Comparison of ENCODE assay signal across 8 cellular contexts in the genomic region with DNA sequence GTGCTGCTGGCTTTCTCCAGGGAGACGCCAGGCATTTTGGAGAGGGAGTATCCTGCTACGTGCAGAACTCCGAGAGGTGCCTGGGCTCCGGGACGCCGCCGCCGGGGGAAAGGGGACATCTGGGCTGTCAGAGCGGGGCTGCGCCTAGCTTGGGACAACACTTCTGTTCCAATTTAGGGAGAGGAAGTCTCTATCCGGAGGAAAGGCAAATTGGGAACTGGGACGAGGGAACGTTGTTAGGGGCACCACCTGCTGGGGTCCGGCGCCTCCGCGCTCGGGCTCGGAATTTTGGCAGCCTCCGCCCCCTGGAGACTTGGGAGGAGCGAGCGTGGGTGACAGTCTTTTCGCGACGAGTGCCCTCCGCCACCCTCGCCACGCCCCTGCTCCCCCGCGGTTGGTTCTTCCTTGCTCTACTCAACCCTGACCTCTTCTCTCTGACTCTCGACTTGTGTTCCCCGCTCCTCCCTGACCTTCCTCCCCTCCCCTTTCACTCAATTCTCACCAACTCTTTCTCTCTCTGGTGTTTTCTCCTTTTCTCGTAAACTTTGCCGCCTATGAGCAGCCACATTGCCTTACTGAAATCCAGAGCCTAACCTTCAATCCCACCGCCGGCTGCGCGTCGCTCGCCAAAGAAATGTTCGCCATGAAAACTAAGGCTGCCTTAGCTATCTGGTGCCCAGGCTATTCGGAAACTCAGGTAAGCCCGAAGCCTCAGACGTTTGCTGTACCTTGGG. TPM values are rescaled to one million over a fixed set of nuclear protein-coding genes. Genes with fewer than 3 reads are reported as not detected.
DNase-seq lines count a peak whose midpoint lies in the region; ATAC-seq and TF ChIP-seq lines count a peak whose summit lies in the region.

No MANE protein-coding gene starts in this region.

- H3K4me3 Mint-ChIP-seq in activated CD8-positive, alpha-beta T cell treated with anti-CD3 and anti-CD28 coated beads, Interleukin-2, amount 10 ng/mL, durations not matched to agents 7 days and 5 days = peak overlapping the region; percentile 83

- no peaks in the 10 kb centered on the region for H3K9me3 ChIP-seq in muscle layer of colon (ENCODE audit: low read length)

- TF ChIP-seq CTCF in GM13976 (IDR thresholded peaks at IDR 0.05; ENCODE audit: borderline replicate concordance, control extremely low read depth, extremely low read depth, insufficient read depth, missing control alignments) (no peak), epithelial cell of esophagus (IDR thresholded peaks at IDR 0.05; ENCODE audit: insufficient read depth, low read depth, low read length, missing control alignments) (peak; percentile 4)

- H3K4me3 ChIP-seq in epithelial cell of esophagus (ENCODE audit: low read length) = peak overlapping the region; percentile 70
- H3K4me3 ChIP-seq in muscle layer of colon (ENCODE audit: low read depth in 1 of 2, low read length in 2 of 2) = peak overlapping the region; percentile 44 to 64

- CTCF ChIA-PET in activated CD8-positive, alpha-beta T cell treated with anti-CD3 and anti-CD28 coated beads, Interleukin-2, amount 10 ng/mL, durations not matched to agents 7 days and 5 days (lab: Charles Lee) = no interaction called here

- H3K36me3 ChIP-seq in muscle layer of colon (ENCODE audit: insufficient read depth, low read length) = no peaks in the 10 kb centered on the region

- no peak overlapping the region for H3K27ac Mint-ChIP-seq in activated CD8-positive, alpha-beta T cell treated with anti-CD3 and anti-CD28 coated beads, Interleukin-2, amount 10 ng/mL, durations not matched to agents 7 days and 5 days

- peak; percentile 92 for ATAC-seq in HG02763 (IDR thresholded peaks at IDR 0.05; ENCODE audit: unreplicated experiment)
- peak; percentile 96 for ATAC-seq in activated CD8-positive, alpha-beta T cell treated with anti-CD3 and anti-CD28 coated beads, Interleukin-2, amount 10 ng/mL, durations not matched to agents 7 days and 5 days

- peaks cover 0 to 9% of the 10 kb centered on the region in 2 donors for H3K27me3 ChIP-seq in muscle layer of colon (ENCODE audit: control insufficient read depth in 1 of 2, insufficient read depth in 2 of 2, low read length in 2 of 2)

- H3K27me3 Mint-ChIP-seq in activated CD8-positive, alpha-beta T cell treated with anti-CD3 and anti-CD28 coated beads, Interleukin-2, amount 10 ng/mL, durations not matched to agents 7 days and 5 days (ENCODE audit: low read depth) = peaks cover 65% of the 10 kb centered on the region

- H3K4me1 ChIP-seq in muscle layer of colon (ENCODE audit: insufficient read depth, low read length) = peaks cover 11% of the 10 kb centered on the region

- H3K4me1 Mint-ChIP-seq in activated CD8-positive, alpha-beta T cell treated with anti-CD3 and anti-CD28 coated beads, Interleukin-2, amount 10 ng/mL, durations not matched to agents 7 days and 5 days (ENCODE audit: low read depth) = peaks cover 22% of the 10 kb centered on the region

- H3K36me3 Mint-ChIP-seq in activated CD8-positive, alpha-beta T cell treated with anti-CD3 and anti-CD28 coated beads, Interleukin-2, amount 10 ng/mL, durations not matched to agents 7 days and 5 days (ENCODE audit: low read depth) = peaks cover 3% of the 10 kb centered on the region

- no peaks in the 10 kb centered on the region for H3K9me3 Mint-ChIP-seq in activated CD8-positive, alpha-beta T cell treated with anti-CD3 and anti-CD28 coated beads, Interleukin-2, amount 10 ng/mL, durations not matched to agents 7 days and 5 days (ENCODE audit: insufficient read depth)

- DNase-seq in GM13976 (ENCODE audit: low spot score) = peak; percentile 53
- DNase-seq in NCI-H345 (lab: John Stamatoyannopoulos, UW) = peak; percentile 50
- DNase-seq in activated CD8-positive, alpha-beta T cell treated with anti-CD3 and anti-CD28 coated beads, Interleukin-2, amount 10 ng/mL, durations not matched to agents 7 days and 5 days = peak; percentile 71
- peak; percentile 50 for DNase-seq in epithelial cell of esophagus (ENCODE audit: low read depth)
- peak; percentile 7 to 50 (median 29) for DNase-seq in stimulated activated naive CD4-positive, alpha-beta T cell (lab: John Stamatoyannopoulos, UW)
- no peak for DNase-seq in NK-92 (lab: John Stamatoyannopoulos, UW; ENCODE audit: unreplicated experiment)

- in situ Hi-C loops in GM13976 (cut with MboI; ENCODE audit: low sequenced_read_pairs, unreplicated experiment) = loop anchor here (25.0 kb wide), 1 partner anchor 311 kb away; no protein-coding TSS in a partner anchor

- POLR2A ChIA-PET in activated CD8-positive, alpha-beta T cell treated with anti-CD3 and anti-CD28 coated beads, Interleukin-2, amount 10 ng/mL, durations not matched to agents 7 days and 5 days (lab: Charles Lee) = no interaction called here

- H3K27ac ChIP-seq in muscle layer of colon (ENCODE audit: low read depth, low read length) = no peak overlapping the region

- peak overlapping the region; percentile 3 for H3K9ac ChIP-seq in muscle layer of colon (ENCODE audit: low read length)

RNA-seq across cellular contexts. Expression of gene TSLP, which starts 1.6 kb away (rescaled TPM):
- under 1 TPM in 1 of 2 experiments, not detected in 1; 0.18 TPM for total RNA-seq in activated CD8-positive, alpha-beta T cell treated with anti-CD3 and anti-CD28 coated beads, Interleukin-2, amount 10 ng/mL, durations not matched to agents 7 days and 5 days

RNA-seq across cellular contexts. Expression of gene WDR36, which starts 19.0 kb away (rescaled TPM):
- 10 to 100 TPM; 29.5 to 37.6 TPM for total RNA-seq in activated CD8-positive, alpha-beta T cell treated with anti-CD3 and anti-CD28 coated beads, Interleukin-2, amount 10 ng/mL, durations not matched to agents 7 days and 5 days
